In the genomic region with DNA sequence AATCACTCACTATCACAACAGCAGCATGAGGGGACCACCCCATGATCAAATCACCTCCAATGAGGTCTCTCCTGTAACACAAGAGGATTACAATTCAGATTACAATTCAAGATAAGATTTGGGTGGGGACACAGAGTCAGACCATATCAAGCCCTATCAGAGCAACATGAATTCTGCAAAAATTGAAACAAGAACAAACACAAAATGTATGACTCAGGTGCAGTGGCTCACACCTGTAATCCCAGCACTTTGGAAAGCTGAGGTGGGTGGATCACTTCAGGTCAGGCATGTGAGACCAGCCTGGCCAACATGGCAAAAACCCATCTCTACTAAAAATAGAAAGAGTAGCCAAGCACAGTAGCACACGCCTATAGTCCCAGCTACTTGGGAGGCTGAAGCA, we compare ENCODE assay signal across 28 cellular contexts.
"Had no signal": no experiment of that assay in that cellular context is flagged by ENCODE, and none has a peak within 500 bp of the region (broad histone marks: within the 10 kb centered on the region; RNA-seq: fewer than 3 reads in every experiment).

No MANE protein-coding gene starts in this region.

- H3K36me3 Mint-ChIP-seq: mesothelial cell of epicardium had no signal

- H3K27ac Mint-ChIP-seq: mesothelial cell of epicardium; nephron; stimulated activated naive B cell treated with anti-CD40 and anti-IgM and Interleukin-4, amounts not matched to agents 10 μg/mL and 1 μg/mL and 100 μg/mL, for 72 hours had no signal

- H3K4me3 ChIP-seq: heart right ventricle, hepatocyte, lower lobe of right lung, pancreas, prostate gland, skin epidermis, stomach, testis, thyroid gland, transverse colon, upper lobe of left lung had no signal

- DNase-seq: heart right ventricle; islet precursor cell; lower lobe of right lung; mesendoderm; naive B cell; nucleus accumbens; pancreas; posterior cingulate gyrus; retina; right cardiac atrium; stimulated activated CD4-positive, alpha-beta T cell treated with anti-CD3 and anti-CD28 coated beads, Interleukin-12 subunit alpha, Interleukin-12 subunit beta, amount 100 ng/mL, for 4 hours; stimulated activated CD4-positive, alpha-beta T cell treated with anti-CD3 and anti-CD28 coated beads, Interleukin-15, amount 100 ng/mL, for 24 hours; stimulated activated CD4-positive, alpha-beta T cell treated with anti-CD3 and anti-CD28 coated beads, Interleukin-2, amount 100 ng/mL, for 24 hours; stimulated activated CD4-positive, alpha-beta T cell treated with anti-CD3 and anti-CD28 coated beads, Interleukin-4, amount 100 ng/mL, for 1 hour; stimulated activated naive B cell treated with anti-CD40 and anti-IgM and Interleukin-4, amounts not matched to agents 10 μg/mL and 1 μg/mL and 100 μg/mL, for 72 hours; stimulated activated naive CD8-positive, alpha-beta T cell treated with anti-CD3 and anti-CD28 coated beads, Interleukin-15, Interleukin-2, amounts not matched to agents 100 U/mL and 50 U/mL, for 24 hours; stomach; testis; thyroid gland; transverse colon; upper lobe of left lung had no signal

- ATAC-seq: heart right ventricle; lower lobe of right lung; pancreas; right cardiac atrium; sciatic nerve; stimulated activated naive B cell treated with anti-CD40 and anti-IgM and Interleukin-4, amounts not matched to agents 10 μg/mL and 1 μg/mL and 100 μg/mL, for 72 hours; stimulated activated naive CD8-positive, alpha-beta T cell treated with anti-CD3 and anti-CD28 coated beads, Interleukin-15, Interleukin-2, amounts not matched to agents 100 U/mL and 50 U/mL, for 24 hours had no signal

- H3K27me3 Mint-ChIP-seq: naive B cell; stimulated activated naive B cell treated with anti-CD40 and anti-IgM and Interleukin-4, amounts not matched to agents 10 μg/mL and 1 μg/mL and 100 μg/mL, for 72 hours had no signal

- H3K4me1 Mint-ChIP-seq: mesothelial cell of epicardium, nephron, neural crest cell had no signal

- H3K4me3 Mint-ChIP-seq: mesothelial cell of epicardium; nephron; neural crest cell; stimulated activated naive B cell treated with anti-CD40 and anti-IgM and Interleukin-4, amounts not matched to agents 10 μg/mL and 1 μg/mL and 100 μg/mL, for 72 hours had no signal

- FAIRE-seq: pancreas had no signal
